23 cellular contexts compared by ENCODE assay signal in the genomic region with DNA sequence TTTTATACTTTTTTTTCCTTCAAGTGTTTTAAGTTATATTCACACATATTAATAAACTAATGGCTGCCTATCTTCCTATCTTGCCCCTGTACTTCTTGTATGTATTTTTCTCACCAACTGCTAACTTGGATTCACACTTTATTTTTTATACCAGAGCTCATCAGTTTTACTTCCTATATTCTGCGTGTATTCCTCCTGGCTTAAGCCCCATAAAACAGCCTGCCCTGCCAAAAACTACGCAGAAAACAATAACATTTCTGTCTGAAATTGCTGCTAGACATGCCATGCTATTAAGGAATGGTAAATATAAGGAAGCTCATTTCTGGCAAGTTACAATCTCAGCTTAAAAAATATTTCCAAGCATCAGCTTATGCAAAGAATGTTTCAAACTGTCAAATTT.
DNase-seq lines count a peak whose midpoint lies in the region; ATAC-seq and TF ChIP-seq lines count a peak whose summit lies in the region.
"Had no signal": no experiment of that assay in that cellular context is flagged by ENCODE, and none has a peak within 500 bp of the region (broad histone marks: within the 10 kb centered on the region; RNA-seq: fewer than 3 reads in every experiment).

No MANE protein-coding gene starts in this region.

- CTCF ChIA-PET in T-cell (lab: Charles Lee) = interaction anchor here in 1 of 2 donors (0.6 to 1.9 kb wide), 5 partner anchors 8 to 1891 kb away, joined by 3 to 7 read pairs (median 6); no protein-coding TSS in a partner anchor

- H3K4me3 ChIP-seq in fibroblast of villous mesenchyme (ENCODE audit: low read depth, low read length) (no peak overlapping the region), prostate gland (no peak overlapping the region)
- H3K4me3 ChIP-seq: transverse colon had no signal

- no peak overlapping the region for H3K27ac ChIP-seq in prostate gland
- H3K27ac ChIP-seq: transverse colon had no signal

- H3K27me3 ChIP-seq in prostate gland (replicated peaks; ENCODE audit: insufficient read depth) = peaks cover 2% of the 10 kb centered on the region
- H3K27me3 ChIP-seq: transverse colon had no signal

- H3K36me3 Mint-ChIP-seq in stimulated activated naive CD8-positive, alpha-beta T cell treated with anti-CD3 and anti-CD28 coated beads, Interleukin-15, Interleukin-2, amounts not matched to agents 100 ng/mL and 50 ng/mL, for 24 hours (ENCODE audit: low read depth) = peaks cover 15% of the 10 kb centered on the region
- peaks cover 17% of the 10 kb centered on the region for H3K36me3 Mint-ChIP-seq in T-cell

- DNase-seq in stimulated activated naive CD8-positive, alpha-beta T cell treated with anti-CD3 and anti-CD28 coated beads, Interleukin-15, amount 100 ng/mL, for 72 hours = no peak
- DNase-seq in T-cell = no peak
- DNase-seq in fibroblast of villous mesenchyme (ENCODE audit: low read depth) = peak; percentile 19
- no peak for DNase-seq in omental fat pad (ENCODE audit: low spot score)
- no peak for DNase-seq in NCI-H82 (lab: John Stamatoyannopoulos, UW)
- no peak for DNase-seq in prostate gland (ENCODE audit: low spot score)
- DNase-seq in SIG-M5 (lab: John Stamatoyannopoulos, UW) = no peak
- DNase-seq: activated B cell treated with CpG ODN at 0.5 μM for 24 hours; activated CD8-positive, alpha-beta memory T cell treated with anti-CD3 and anti-CD28 coated beads for 24 hours; activated effector memory CD4-positive, alpha-beta T cell treated with Interleukin-2 at 50 U/mL for 16 hours; anterior cingulate cortex; Calu3; H9; kidney glomerular epithelial cell; mesendoderm; NCI-H2081; NCI-H510A; right cardiac atrium; SHP77; stimulated activated naive CD4-positive, alpha-beta T cell; transverse colon had no signal

- no peak for ATAC-seq in stimulated activated naive CD8-positive, alpha-beta T cell treated with anti-CD3 and anti-CD28 coated beads, Interleukin-15, amount 100 ng/mL, for 72 hours
- ATAC-seq in T-cell (replicated peaks in 1 of 4) (no peak), omental fat pad (ENCODE audit: low FRiP score) (no peak)
- ATAC-seq: right cardiac atrium had no signal

- no peaks in the 10 kb centered on the region for H3K36me3 ChIP-seq in prostate gland
- H3K36me3 ChIP-seq: transverse colon had no signal

- H3K4me1 Mint-ChIP-seq in stimulated activated naive CD8-positive, alpha-beta T cell treated with anti-CD3 and anti-CD28 coated beads, Interleukin-15, Interleukin-2, amounts not matched to agents 100 ng/mL and 50 ng/mL, for 24 hours (ENCODE audit: low read depth) = peaks cover 54% of the 10 kb centered on the region
- peaks cover 52% of the 10 kb centered on the region for H3K4me1 Mint-ChIP-seq in stimulated activated naive CD8-positive, alpha-beta T cell treated with anti-CD3 and anti-CD28 coated beads, Interleukin-15, amount 100 ng/mL, for 72 hours
- H3K4me1 Mint-ChIP-seq in T-cell = peaks cover 46 to 54% (median 46%) of the 10 kb centered on the region in 3 donors
- H3K4me1 Mint-ChIP-seq: H9 had no signal

- intact Hi-C loops in prostate gland (cut with DNase I) = no loop called here

- H3K27me3 Mint-ChIP-seq in stimulated activated naive CD8-positive, alpha-beta T cell treated with anti-CD3 and anti-CD28 coated beads, Interleukin-15, Interleukin-2, amounts not matched to agents 100 ng/mL and 50 ng/mL, for 24 hours = no peaks in the 10 kb centered on the region
- no peaks in the 10 kb centered on the region for H3K27me3 Mint-ChIP-seq in stimulated activated naive CD8-positive, alpha-beta T cell treated with anti-CD3 and anti-CD28 coated beads, Interleukin-15, amount 100 ng/mL, for 72 hours
- H3K27me3 Mint-ChIP-seq in T-cell = no peaks in the 10 kb centered on the region
- H3K27me3 Mint-ChIP-seq: activated B cell treated with CpG ODN at 0.5 μM for 24 hours had no signal

- POLR2A ChIA-PET in T-cell (lab: Charles Lee) = interaction anchor here (0.5 to 1.4 kb wide), 3 partner anchors 11 to 631 kb away, joined by 3 to 4 read pairs (median 3); no protein-coding TSS in a partner anchor

- H3K4me3 Mint-ChIP-seq in stimulated activated naive CD8-positive, alpha-beta T cell treated with anti-CD3 and anti-CD28 coated beads, Interleukin-15, Interleukin-2, amounts not matched to agents 100 ng/mL and 50 ng/mL, for 24 hours = peak overlapping the region; percentile 38
- H3K4me3 Mint-ChIP-seq in stimulated activated naive CD8-positive, alpha-beta T cell treated with anti-CD3 and anti-CD28 coated beads, Interleukin-15, amount 100 ng/mL, for 72 hours = peak overlapping the region in 1 of 2 donors; percentile 46
- peak overlapping the region in 2 of 3 donors; percentile 1 to 61 for H3K4me3 Mint-ChIP-seq in T-cell
- H3K4me3 Mint-ChIP-seq: activated B cell treated with CpG ODN at 0.5 μM for 24 hours, H9, neural crest cell had no signal

- no peaks in the 10 kb centered on the region for H3K9me3 ChIP-seq in prostate gland

- H3K4me1 ChIP-seq in prostate gland (replicated peaks) = no peaks in the 10 kb centered on the region

- H3K9me3 Mint-ChIP-seq in stimulated activated naive CD8-positive, alpha-beta T cell treated with anti-CD3 and anti-CD28 coated beads, Interleukin-15, Interleukin-2, amounts not matched to agents 100 ng/mL and 50 ng/mL, for 24 hours = peaks cover 15% of the 10 kb centered on the region
- H3K9me3 Mint-ChIP-seq in stimulated activated naive CD8-positive, alpha-beta T cell treated with anti-CD3 and anti-CD28 coated beads, Interleukin-15, amount 100 ng/mL, for 72 hours = peaks cover 4 to 12% of the 10 kb centered on the region in 2 donors
- peaks cover 3 to 10% (median 4%) of the 10 kb centered on the region in 3 donors for H3K9me3 Mint-ChIP-seq in T-cell

- TF ChIP-seq CTCF in fibroblast of villous mesenchyme (IDR thresholded peaks at IDR 0.05; ENCODE audit: insufficient read depth, low read depth, low read length) = no peak
- no peak for TF ChIP-seq CTCF in omental fat pad (IDR thresholded peaks at IDR 0.05)
- TF ChIP-seq CTCF in prostate gland (IDR thresholded peaks at IDR 0.05) = no peak

- WGBS in prostate gland = 19% methylated on average over 2 of the region's 2 CpGs

- TF ChIP-seq POLR2A in prostate gland (IDR thresholded peaks at IDR 0.05) = no peak

- peak overlapping the region; percentile 53 for H3K27ac Mint-ChIP-seq in stimulated activated naive CD8-positive, alpha-beta T cell treated with anti-CD3 and anti-CD28 coated beads, Interleukin-15, Interleukin-2, amounts not matched to agents 100 ng/mL and 50 ng/mL, for 24 hours
- peak overlapping the region in 1 of 2 donors; percentile 91 for H3K27ac Mint-ChIP-seq in stimulated activated naive CD8-positive, alpha-beta T cell treated with anti-CD3 and anti-CD28 coated beads, Interleukin-15, amount 100 ng/mL, for 72 hours
- H3K27ac Mint-ChIP-seq in T-cell = peak overlapping the region; percentile 82 to 83
- H3K27ac Mint-ChIP-seq: activated B cell treated with CpG ODN at 0.5 μM for 24 hours, H9 had no signal
